9 cellular contexts compared by ENCODE assay signal in genomic region chr20:31870703-31871601, GRCh38. TPM values are rescaled to one million over a fixed set of nuclear protein-coding genes. Genes with fewer than 3 reads are reported as not detected.
DNase-seq lines count a peak whose midpoint lies in the region; ATAC-seq and TF ChIP-seq lines count a peak whose summit lies in the region.
"Had no signal": no experiment of that assay in that cellular context is flagged by ENCODE, and none has a peak within 500 bp of the region (broad histone marks: within the 10 kb centered on the region; RNA-seq: fewer than 3 reads in every experiment).

No MANE protein-coding gene starts in this region.

- DNase-seq in coronary artery (ENCODE audit: low spot score) = no peak
- no peak for DNase-seq in natural killer cell
- no peak for DNase-seq in NCI-H128 (lab: John Stamatoyannopoulos, UW; ENCODE audit: unreplicated experiment)

- H3K9me3 Mint-ChIP-seq in natural killer cell = no peaks in the 10 kb centered on the region

- peaks cover 13 to 18% of the 10 kb centered on the region in 2 donors for H3K4me1 Mint-ChIP-seq in natural killer cell

- H3K9ac ChIP-seq in HUES6 (ENCODE audit: low read length) = no peak overlapping the region

- H2AFZ ChIP-seq in ACC112 (ENCODE audit: low read length, unreplicated experiment) = peak overlapping the region; percentile 51

- H3K4me3 Mint-ChIP-seq in natural killer cell = peak overlapping the region; percentile 81

- H3K4me1 ChIP-seq in ACC112 (ENCODE audit: control insufficient read depth, insufficient read depth, low read length, unreplicated experiment) (peaks cover 4% of the 10 kb centered on the region), HUES6 (ENCODE audit: control insufficient read depth, insufficient read depth, low read length) (0 out of 2 replicates have a peak, but pooled peaks cover 4% of the 10 kb centered on the region)

- H3K27ac Mint-ChIP-seq in natural killer cell = peak overlapping the region in 1 of 2 donors; percentile 67

- no peaks in the 10 kb centered on the region for H3K9me3 ChIP-seq in HUES6 (ENCODE audit: control insufficient read depth, insufficient read depth, low read depth, low read length)

- H3K27me3 ChIP-seq in ACC112 (ENCODE audit: insufficient read depth, low read length) (peaks cover 30% of the 10 kb centered on the region), HUES6 (ENCODE audit: control insufficient read depth, insufficient read depth, low read length) (peaks cover 62% of the 10 kb centered on the region)

- H3K79me2 ChIP-seq in ACC112 (ENCODE audit: control insufficient read depth, insufficient read depth, low read length, unreplicated experiment) = no peaks in the 10 kb centered on the region

- no peaks in the 10 kb centered on the region for H3K36me3 Mint-ChIP-seq in natural killer cell

- ATAC-seq in natural killer cell = peak in 1 of 3 donors; percentile 24
- ATAC-seq in HG02840 (IDR thresholded peaks at IDR 0.05; ENCODE audit: low FRiP score, unreplicated experiment) = no peak
- ATAC-seq in GM18870 (IDR thresholded peaks at IDR 0.05; ENCODE audit: unreplicated experiment) = no peak
- no peak for ATAC-seq in GM19455 (IDR thresholded peaks at IDR 0.05; ENCODE audit: unreplicated experiment)

- no peak for TF ChIP-seq CTCF in coronary artery (IDR thresholded peaks at IDR 0.05)
- TF ChIP-seq CTCF in natural killer cell (IDR thresholded peaks at IDR 0.05) = no peak

- H3K36me3 ChIP-seq in ACC112 (ENCODE audit: insufficient read depth, low read length) (no peaks in the 10 kb centered on the region), HUES6 (ENCODE audit: control insufficient read depth, insufficient read depth, low read length) (no peaks in the 10 kb centered on the region)

- H3K27me3 Mint-ChIP-seq in natural killer cell (ENCODE audit: low read depth in 2 of 2) = peaks cover 45 to 52% of the 10 kb centered on the region in 2 donors

- no peak overlapping the region for H3K27ac ChIP-seq in ACC112 (ENCODE audit: low read depth, low read length)
- no peak overlapping the region for H3K27ac ChIP-seq in HUES6 (ENCODE audit: low read depth, low read length)
- peak overlapping the region; percentile 68 to 80 for H3K27ac ChIP-seq in coronary artery

- H3K4me3 ChIP-seq in ACC112 (ENCODE audit: low read depth, low read length) (peak overlapping the region; percentile 79), HUES6 (ENCODE audit: low read depth, low read length) (peak overlapping the region; percentile 87), coronary artery (peak overlapping the region; percentile 76)

- intact Hi-C loops in natural killer cell (cut with micrococcal nuclease) = no loop called here

RNA-seq across cellular contexts. Expression of gene TTLL9, which starts 0.5 kb away (rescaled TPM):
- total RNA-seq in natural killer cell = not detected
- total RNA-seq: T-helper 2 cell treated with Interferon-gamma antibody and Interleukin-4, amounts not matched to agents 100 ng/mL and 5 ng/mL, for 36 hours had no signal

RNA-seq across cellular contexts. Expression of gene DUSP15, which starts 0.6 kb away (rescaled TPM):
- total RNA-seq in natural killer cell = not detected
- total RNA-seq: T-helper 2 cell treated with Interferon-gamma antibody and Interleukin-4, amounts not matched to agents 100 ng/mL and 5 ng/mL, for 36 hours had no signal

RNA-seq across cellular contexts. Expression of gene FOXS1, which starts 25.5 kb away (rescaled TPM):
- not detected for total RNA-seq in natural killer cell
- total RNA-seq: T-helper 2 cell treated with Interferon-gamma antibody and Interleukin-4, amounts not matched to agents 100 ng/mL and 5 ng/mL, for 36 hours had no signal

RNA-seq across cellular contexts. Expression of gene MYLK2, which starts 51.8 kb away (rescaled TPM):
- total RNA-seq in natural killer cell = under 1 TPM in 1 of 3 donors, not detected in 2; 0.12 TPM

Comparison
In these comparisons a context has a peak if more than half of its experiments do, and no peak if none do; other contexts are left out.
1. H3K27ac ChIP-seq: peak in coronary artery (2 of 2); none in ACC112 (single experiment) and HUES6 (single experiment).
2. Peak in every context shown above with its lines, with median percentiles within 50 percentile points of each other: H3K4me3 ChIP-seq.